31 cellular contexts compared by ENCODE assay signal in genomic region chr1:194776657-194777056, GRCh38.
"Had no signal": no experiment of that assay in that cellular context is flagged by ENCODE, and none has a peak within 500 bp of the region (broad histone marks: within the 10 kb centered on the region; RNA-seq: fewer than 3 reads in every experiment).

No MANE protein-coding gene starts in this region.

- H3K4me1 ChIP-seq: adrenal gland, ascending aorta, body of pancreas, breast epithelium had no signal

- H3K27me3 ChIP-seq: adrenal gland, ascending aorta, body of pancreas, brain microvascular endothelial cell, breast epithelium, cardiac muscle cell had no signal

- DNase-seq: activated effector memory CD4-positive, alpha-beta T cell treated with anti-CD3 and anti-CD28 coated beads, Interleukin-2, amount 50 U/mL, for 16 hours; activated effector memory CD4-positive, alpha-beta T cell treated with Interleukin-2 at 50 U/mL for 16 hours; activated gamma-delta T cell; activated gamma-delta T cell treated with Interleukin-2 at 50 U/mL for 16 hours; activated naive CD4-positive, alpha-beta T cell; activated naive CD4-positive, alpha-beta T cell treated with anti-CD3 and anti-CD28 coated beads for 36 hours; activated naive CD4-positive, alpha-beta T cell treated with anti-CD3 and anti-CD28 coated beads, Interleukin-2, amount 10 ng/mL, durations not matched to agents 7 days and 5 days; activated naive CD4-positive, alpha-beta T cell treated with anti-CD3 and anti-CD28 coated beads, Interleukin-2, amount 50 U/mL, for 16 hours; activated naive CD4-positive, alpha-beta T cell treated with Interleukin-2 at 50 U/mL for 16 hours; activated naive CD8-positive, alpha-beta T cell treated with anti-CD3 and anti-CD28 coated beads for 36 hours; activated naive CD8-positive, alpha-beta T cell treated with anti-CD3 and anti-CD28 coated beads, Interleukin-2, amount 10 ng/mL, durations not matched to agents 7 days and 5 days; activated naive CD8-positive, alpha-beta T cell treated with anti-CD3 and anti-CD28 coated beads, Interleukin-2, amount 50 U/mL, for 24 hours; activated T-cell treated with anti-CD3 and anti-CD28 coated beads, Interleukin-2, amount 50 U/mL, for 24 hours; activated T-cell treated with anti-CD3 and anti-CD28 coated beads, Interleukin-2, amount 50 U/mL, for 4 hours; activated T-cell treated with anti-CD3 and anti-CD28 coated beads, Interleukin-2, amount 50 U/mL, for 48 hours; activated T-cell treated with anti-CD3 and anti-CD28 coated beads, Interleukin-2, amount 50 U/mL, for 72 hours; adrenal gland; amniotic stem cell; amygdala; anterior cingulate cortex; aorta; body of pancreas; brain microvascular endothelial cell; caudate nucleus; central memory CD4-positive, alpha-beta T cell; cerebellar nuclear complex had no signal

- H3K9me3 ChIP-seq: adrenal gland, ascending aorta, body of pancreas, breast epithelium had no signal

- H3K4me3 ChIP-seq: adrenal gland, ascending aorta, body of pancreas, breast epithelium, cardiac muscle cell had no signal

- ATAC-seq: activated naive CD4-positive, alpha-beta T cell treated with anti-CD3 and anti-CD28 coated beads, Interleukin-2, amount 50 U/mL, for 72 hours; activated naive CD8-positive, alpha-beta T cell treated with anti-CD3 and anti-CD28 coated beads, Interleukin-2, amount 50 U/mL, for 24 hours; activated T-cell treated with anti-CD3 and anti-CD28 coated beads, Interleukin-2, amount 50 U/mL, for 4 hours; activated T-cell treated with anti-CD3 and anti-CD28 coated beads, Interleukin-2, amount 50 U/mL, for 72 hours; activated T-helper 17 cell treated with anti-CD3 and anti-CD28 coated beads, Interleukin-2, amount 50 U/mL, for 72 hours; body of pancreas had no signal

- H3K27ac ChIP-seq: adrenal gland, ascending aorta, body of pancreas, brain microvascular endothelial cell, breast epithelium, cardiac muscle cell had no signal

- H3K36me3 ChIP-seq: adrenal gland, ascending aorta, brain microvascular endothelial cell, breast epithelium, cardiac muscle cell had no signal
